Comparison of ENCODE assay signal across 21 cellular contexts in the genomic region with DNA sequence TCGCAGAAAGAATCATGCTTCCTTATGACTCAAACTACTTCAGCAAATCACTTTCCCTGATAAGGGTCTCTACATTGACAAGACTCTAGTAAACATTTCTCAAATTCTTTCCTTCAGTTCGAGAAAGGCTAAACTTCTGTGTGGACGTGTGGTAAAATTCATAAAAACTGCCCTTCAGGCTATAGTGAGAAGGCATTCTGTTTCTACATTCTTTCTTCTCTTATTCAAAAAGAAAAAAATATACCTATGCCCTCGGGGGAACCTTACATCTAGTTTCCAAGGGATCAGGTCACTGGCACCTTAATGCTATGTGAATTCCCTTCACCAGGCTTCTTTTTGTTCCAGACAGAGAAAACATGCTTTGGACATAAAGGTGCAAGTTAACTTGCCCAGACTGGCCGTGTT. TPM values are rescaled to one million over a fixed set of nuclear protein-coding genes. Genes with fewer than 3 reads are reported as not detected.
DNase-seq lines count a peak whose midpoint lies in the region; ATAC-seq, FAIRE-seq and TF ChIP-seq lines count a peak whose summit lies in the region.
"Had no signal": no experiment of that assay in that cellular context is flagged by ENCODE, and none has a peak within 500 bp of the region (broad histone marks: within the 10 kb centered on the region; RNA-seq: fewer than 3 reads in every experiment).

No MANE protein-coding gene starts in this region.

- H4K20me1 ChIP-seq in HepG2 (ENCODE audit: insufficient read depth, low read length) (no peaks in the 10 kb centered on the region), hepatocyte (ENCODE audit: insufficient read depth, poor library complexity, severe bottlenecking) (no peaks in the 10 kb centered on the region)

- CTCF ChIA-PET in HepG2 (lab: Yijun Ruan, JAX; ENCODE audit: low intra/inter-chr PET ratio, low total read pairs): no interaction called here

- H3K9me2 ChIP-seq in hepatocyte (replicated peaks; ENCODE audit: insufficient read depth): no peaks in the 10 kb centered on the region

- peaks cover 22% of the 10 kb centered on the region for H3K27me3 Mint-ChIP-seq in type B pancreatic cell

- TF ChIP-seq EP300 in HepG2 (IDR thresholded peaks at IDR 0.05; ENCODE audit: low read depth in 2 of 2, low read length in 2 of 2) (no peak), HepG2 (CRISPR knock-in tag; IDR thresholded peaks at IDR 0.05; ENCODE audit: borderline replicate concordance) (no peak)

- 5% methylated on average over 5 of the region's 5 CpGs for WGBS in HepG2 (ENCODE audit: low lambda C conversion rate)
- 27% methylated on average over 5 of the region's 5 CpGs for WGBS in right lobe of liver (ENCODE audit: insufficient coverage, low coverage, low lambda C conversion rate, missing lambda C conversion rate)
- WGBS in hepatocyte (ENCODE audit: low lambda C conversion rate, missing lambda C conversion rate): 9% methylated on average over 5 of the region's 5 CpGs

- in situ Hi-C loops in HepG2 (cut with HindIII; ENCODE audit: extremely low pct_ligation_motif_present, low pct_unique_long_range_greater_than_20kb): no loop called here
- in situ Hi-C loops in brain microvascular endothelial cell (cut with HindIII; ENCODE audit: low pct_ligation_motif_present, low sequenced_read_pairs): no loop called here

- H3K36me3 Mint-ChIP-seq in type B pancreatic cell: peaks cover 3% of the 10 kb centered on the region
- H3K36me3 Mint-ChIP-seq: CD8-positive, alpha-beta T cell; naive thymus-derived CD8-positive, alpha-beta T cell had no signal

- no peak overlapping the region for H3K9ac ChIP-seq in HepG2 (ENCODE audit: insufficient read depth, low read depth, low read length)

- H3K36me3 ChIP-seq in HepG2 (replicated peaks in 1 of 2; ENCODE audit: control insufficient read depth in 1 of 2, insufficient read depth in 2 of 2, low read length in 2 of 2): no peaks in the 10 kb centered on the region
- H3K36me3 ChIP-seq in right lobe of liver: no peaks in the 10 kb centered on the region
- H3K36me3 ChIP-seq in brain microvascular endothelial cell (replicated peaks): no peaks in the 10 kb centered on the region
- no peaks in the 10 kb centered on the region for H3K36me3 ChIP-seq in hepatocyte (replicated peaks; ENCODE audit: insufficient read depth, low read depth)
- no peaks in the 10 kb centered on the region for H3K36me3 ChIP-seq in lower lobe of right lung

- H3K9me3 Mint-ChIP-seq in type B pancreatic cell: no peaks in the 10 kb centered on the region
- H3K9me3 Mint-ChIP-seq: activated naive CD4-positive, alpha-beta T cell treated with anti-CD3 and anti-CD28 coated beads for 36 hours; CD8-positive, alpha-beta T cell; central memory CD8-positive, alpha-beta T cell; naive thymus-derived CD8-positive, alpha-beta T cell had no signal

- no peaks in the 10 kb centered on the region for H3K79me2 ChIP-seq in HepG2 (ENCODE audit: insufficient read depth, low read length)
- no peaks in the 10 kb centered on the region for H3K79me2 ChIP-seq in hepatocyte

- H3K4me1 Mint-ChIP-seq in type B pancreatic cell (ENCODE audit: unreplicated experiment): peaks cover 28% of the 10 kb centered on the region
- H3K4me1 Mint-ChIP-seq: central memory CD8-positive, alpha-beta T cell; naive thymus-derived CD8-positive, alpha-beta T cell had no signal

- H3K4me1 ChIP-seq in HepG2 (ENCODE audit: insufficient read depth, low read length) (peaks cover 7% of the 10 kb centered on the region), right lobe of liver (no peaks in the 10 kb centered on the region), hepatocyte (ENCODE audit: insufficient read depth) (peaks cover 11% of the 10 kb centered on the region), lower lobe of right lung (no peaks in the 10 kb centered on the region)

- POLR2A ChIA-PET in HepG2 (lab: Yijun Ruan, JAX): no interaction called here

- H3K9me3 ChIP-seq in HepG2 (ENCODE audit: low read length) (no peaks in the 10 kb centered on the region), right lobe of liver (no peaks in the 10 kb centered on the region), hepatocyte (ENCODE audit: low read depth) (no peaks in the 10 kb centered on the region), lower lobe of right lung (no peaks in the 10 kb centered on the region)
- H3K9me3 ChIP-seq: A549 had no signal

- no peak for TF ChIP-seq RAD21 in HepG2 (CRISPR knock-in tag; IDR thresholded peaks at IDR 0.05)

- H3K4me2 ChIP-seq in HepG2 (ENCODE audit: low read depth, low read length) (no peak overlapping the region), hepatocyte (peak overlapping the region; percentile 14)
- H3K4me2 ChIP-seq: A549 had no signal

- DNase-seq in HepG2 (ENCODE audit: low spot score) (no peak), right lobe of liver (no peak), brain microvascular endothelial cell (peak; percentile 18), hepatocyte (ENCODE audit: low spot score) (peak; percentile 52), type B pancreatic cell (ENCODE audit: extremely low spot score, unreplicated experiment) (no peak), lower lobe of right lung (no peak), hepatic stellate cell (ENCODE audit: low spot score) (no peak)
- DNase-seq: activated naive CD4-positive, alpha-beta T cell treated with anti-CD3 and anti-CD28 coated beads for 36 hours; CD8-positive, alpha-beta T cell; head of caudate nucleus; left ventricle myocardium superior; naive thymus-derived CD8-positive, alpha-beta T cell; NCI-H2081; NCI-H774; RPMI8226; stimulated activated CD4-positive, alpha-beta T cell treated with anti-CD3 and anti-CD28 coated beads, Interleukin-1b, Interleukin-23, amount 100 ng/mL, for 48 hours had no signal

- TF ChIP-seq POLR2A in HepG2 (IDR thresholded peaks at IDR 0.05; ENCODE audit: insufficient read depth in 1 of 2, low read depth in 2 of 2, low read length in 2 of 2) (no peak), right lobe of liver (IDR thresholded peaks at IDR 0.05) (no peak)

- H3K27ac Mint-ChIP-seq in type B pancreatic cell: peak overlapping the region; percentile 32
- H3K27ac Mint-ChIP-seq: activated naive CD4-positive, alpha-beta T cell treated with anti-CD3 and anti-CD28 coated beads for 36 hours; CD8-positive, alpha-beta T cell; naive thymus-derived CD8-positive, alpha-beta T cell had no signal

- no peak for FAIRE-seq in HepG2 (lab: Jason Lieb, UNC)
- FAIRE-seq: A549, GM12892 had no signal

- peak; percentile 48; the same call in 2 of the 3 replicates for ATAC-seq in HepG2
- no peak for ATAC-seq in right lobe of liver
- ATAC-seq in lower lobe of right lung: no peak
- ATAC-seq in GM18870 (IDR thresholded peaks at IDR 0.05; ENCODE audit: unreplicated experiment): no peak
- ATAC-seq: CD8-positive, alpha-beta T cell; left ventricle myocardium superior; naive thymus-derived CD8-positive, alpha-beta T cell had no signal

- BruUV-seq in HepG2 (replicated peaks; lab: Mats Ljungman, UMichigan): no TSS peak

- TF ChIP-seq CTCF in HepG2 (CRISPR knock-in tag; IDR thresholded peaks at IDR 0.05): no peak
- no peak for TF ChIP-seq CTCF in right lobe of liver (IDR thresholded peaks at IDR 0.05)
- TF ChIP-seq CTCF in brain microvascular endothelial cell (IDR thresholded peaks at IDR 0.05; ENCODE audit: low read depth, low read length, missing control alignments): peak; percentile 21
- peak; percentile 34 for TF ChIP-seq CTCF in hepatocyte (IDR thresholded peaks at IDR 0.05; ENCODE audit: poor library complexity)
- peak; percentile 57 for TF ChIP-seq CTCF in type B pancreatic cell (conservative IDR thresholded peaks at IDR 0.05)
- no peak for TF ChIP-seq CTCF in lower lobe of right lung (IDR thresholded peaks at IDR 0.05)

- intact Hi-C loops in HepG2 (cut with micrococcal nuclease; ENCODE audit: unreplicated experiment) (no loop called here), right lobe of liver (cut with DNase I) (no loop called here), lower lobe of right lung (cut with DNase I) (no loop called here)

- H3K4me3 ChIP-seq in HepG2 (replicated peaks in 1 of 3; ENCODE audit: insufficient read depth in 1 of 3, low read depth in 2 of 3, low read length in 3 of 3): no peak overlapping the region
- H3K4me3 ChIP-seq in right lobe of liver: no peak overlapping the region
- no peak overlapping the region for H3K4me3 ChIP-seq in brain microvascular endothelial cell (ENCODE audit: low read depth, low read length)
- H3K4me3 ChIP-seq in hepatocyte: no peak overlapping the region
- no peak overlapping the region for H3K4me3 ChIP-seq in lower lobe of right lung
- H3K4me3 ChIP-seq: A549 had no signal

- H2AFZ ChIP-seq in HepG2 (ENCODE audit: low read length) (no peak overlapping the region), hepatocyte (no peak overlapping the region)

- H3K4me3 Mint-ChIP-seq in type B pancreatic cell: peak overlapping the region; percentile 18
- H3K4me3 Mint-ChIP-seq: activated naive CD4-positive, alpha-beta T cell treated with anti-CD3 and anti-CD28 coated beads for 36 hours; CD8-positive, alpha-beta T cell; central memory CD8-positive, alpha-beta T cell; naive thymus-derived CD8-positive, alpha-beta T cell had no signal

- H3K27ac ChIP-seq in HepG2 (ENCODE audit: extremely low read length, insufficient read depth, low read length) (no peak overlapping the region), right lobe of liver (no peak overlapping the region), brain microvascular endothelial cell (no peak overlapping the region), hepatocyte (peak overlapping the region; percentile 64), lower lobe of right lung (no peak overlapping the region)
- H3K27ac ChIP-seq: A549 had no signal

- H3K27me3 ChIP-seq in HepG2 (ENCODE audit: control insufficient read depth in 1 of 2, insufficient read depth in 2 of 2, low read length in 2 of 2): peaks cover 3 to 29% of the 10 kb centered on the region in 2 experiments; a peak in 3 of 5 replicates
- H3K27me3 ChIP-seq in right lobe of liver: peaks cover 0 to 3% of the 10 kb centered on the region in 2 donors
- no peaks in the 10 kb centered on the region for H3K27me3 ChIP-seq in brain microvascular endothelial cell (replicated peaks)
- no peaks in the 10 kb centered on the region for H3K27me3 ChIP-seq in hepatocyte
- H3K27me3 ChIP-seq in lower lobe of right lung (ENCODE audit: low read depth): no peaks in the 10 kb centered on the region

RNA-seq across cellular contexts. Expression of a gene that starts 4.9 kb away (rescaled TPM):
- total RNA-seq in HepG2 (2016; rRNA removed; fragmentation: Illumina TruSeq; extraction: Trizol) (not detected in 2 replicates), right lobe of liver (not detected), hepatocyte (0.33 and 0.76 TPM in 2 replicates), type B pancreatic cell (ENCODE audit: low replicate concordance) (1.2 and 1.4 TPM in 2 replicates), lower lobe of right lung (4.2 TPM)
- not detected in 2 replicates for total RNA-seq in HepG2 (2016; cell fraction: cytosol; rRNA removed; fragmentation: Illumina TruSeq; extraction: Trizol; ENCODE audit: low read depth)
- total RNA-seq in HepG2 (2016; cell fraction: insoluble cytoplasmic fraction; rRNA removed; fragmentation: Illumina TruSeq; extraction: Trizol): not detected in 2 replicates
- not detected in 2 replicates for total RNA-seq in HepG2 (2016; cell fraction: membrane; rRNA removed; fragmentation: Illumina TruSeq; extraction: Trizol)
- not detected in 2 replicates for total RNA-seq in HepG2 (2016; cell fraction: nucleus; rRNA removed; fragmentation: Illumina TruSeq; extraction: Trizol)
- polyA plus RNA-seq in HepG2 (2011; rRNA removed) (not detected in 2 replicates), hepatocyte (0.25 and 1.5 TPM in 2 replicates)
- polyA plus RNA-seq in HepG2 (2011; cell fraction: cytosol; rRNA removed): not detected in 2 replicates
- polyA plus RNA-seq in HepG2 (2011; cell fraction: nucleus; rRNA removed): not detected in 2 replicates
- not detected in 2 replicates for polyA plus RNA-seq in HepG2 (2012)
- not detected in 2 replicates for polyA plus RNA-seq in HepG2 (2016; cell fraction: cytosol; fragmentation: Illumina TruSeq; extraction: Trizol; ENCODE audit: low read depth)
- not detected in 2 replicates for polyA plus RNA-seq in HepG2 (2016; cell fraction: insoluble cytoplasmic fraction; fragmentation: Illumina TruSeq; extraction: Trizol; ENCODE audit: low read depth)
- not detected in 2 replicates for polyA plus RNA-seq in HepG2 (2016; cell fraction: membrane; fragmentation: Illumina TruSeq; extraction: Trizol; ENCODE audit: low read depth)
- polyA plus RNA-seq in HepG2 (2016; cell fraction: nucleus; fragmentation: Illumina TruSeq; extraction: Trizol; ENCODE audit: insufficient read depth, low read depth): not detected in 2 replicates
- polyA minus RNA-seq in HepG2 (2011; rRNA and poly(A)+ RNA removed; ENCODE audit: low replicate concordance): 0.33 TPM in 1 of 2 replicates, not detected in the other
- not detected in 2 replicates for polyA minus RNA-seq in HepG2 (2011; cell fraction: cytosol; rRNA and poly(A)+ RNA removed)
- not detected in 2 replicates for polyA minus RNA-seq in HepG2 (2011; cell fraction: nucleus; rRNA and poly(A)+ RNA removed)
- total RNA-seq: activated naive CD4-positive, alpha-beta T cell treated with anti-CD3 and anti-CD28 coated beads for 36 hours; CD8-positive, alpha-beta T cell; naive thymus-derived CD8-positive, alpha-beta T cell; T-helper 2 cell treated with Interferon-gamma antibody and Interleukin-4, amounts not matched to agents 100 ng/mL and 5 ng/mL, for 36 hours had no signal
- polyA plus RNA-seq: A549 had no signal

Comparison
In these comparisons a context has a peak if more than half of its experiments do, and no peak if none do; other contexts are left out.
1. DNase-seq: peak in brain microvascular endothelial cell (single experiment) and hepatocyte (single experiment); none in HepG2 (single experiment), right lobe of liver (0 of 3), type B pancreatic cell (single experiment), lower lobe of right lung (single experiment) and hepatic stellate cell (single experiment).
2. CTCF ChIP-seq: peak in brain microvascular endothelial cell (single experiment), hepatocyte (single experiment) and type B pancreatic cell (single experiment); none in HepG2 (single experiment), right lobe of liver (0 of 4) and lower lobe of right lung (single experiment).